ENCODE assay signal across 14 cellular contexts in the genomic region with DNA sequence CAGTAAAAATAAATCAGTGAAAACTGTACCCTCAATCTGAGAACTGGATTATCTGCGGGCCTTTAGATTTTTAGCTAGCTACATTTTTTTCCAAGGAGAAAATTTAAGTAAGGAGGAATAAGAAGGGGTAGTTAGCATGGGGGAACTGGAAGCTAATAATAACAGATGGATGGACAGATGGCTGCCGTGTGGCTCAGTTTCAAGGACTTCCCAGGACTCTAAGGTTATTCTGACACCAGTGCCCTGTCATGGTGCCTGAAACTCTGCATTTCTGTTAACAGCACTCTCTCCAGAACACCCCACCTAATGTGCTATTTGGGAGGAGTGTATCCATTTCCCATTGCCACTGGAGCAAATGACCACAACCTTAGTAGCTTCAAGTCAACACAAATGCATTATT.
DNase-seq lines count a peak whose midpoint lies in the region; ATAC-seq lines count a peak whose summit lies in the region.
"Had no signal": no experiment of that assay in that cellular context is flagged by ENCODE, and none has a peak within 500 bp of the region (broad histone marks: within the 10 kb centered on the region; RNA-seq: fewer than 3 reads in every experiment).

No MANE protein-coding gene starts in this region.

- H3K9me3 ChIP-seq in mesenchymal stem cell (ENCODE audit: control insufficient read depth, low read length), result peaks cover 6% of the 10 kb centered on the region
- H3K9me3 ChIP-seq in effector memory CD4-positive, alpha-beta T cell (ENCODE audit: control insufficient read depth, low read length), result no peaks in the 10 kb centered on the region
- H3K9me3 ChIP-seq: HAP-1 had no signal

- intact Hi-C loops in left ventricle myocardium superior (cut with micrococcal nuclease), result no loop called here

- H2BK15ac ChIP-seq in mesenchymal stem cell (ENCODE audit: low read depth, poor library complexity, severe bottlenecking), result no peak overlapping the region

- H2BK12ac ChIP-seq in mesenchymal stem cell (ENCODE audit: low read length in 2 of 2), result no peak overlapping the region

- H4K8ac ChIP-seq in mesenchymal stem cell (ENCODE audit: low read length), result no peak overlapping the region

- WGBS in mesenchymal stem cell, result 90% methylated on average over 2 of the region's 2 CpGs

- no peak overlapping the region for H3K27ac ChIP-seq in mesenchymal stem cell (ENCODE audit: low read length, poor library complexity, severe bottlenecking)
- no peak overlapping the region for H3K27ac ChIP-seq in effector memory CD4-positive, alpha-beta T cell (ENCODE audit: insufficient read depth, low read length, poor library complexity, severe bottlenecking)
- H3K27ac ChIP-seq: BLaER1 treated with 17β-estradiol and CSF1 and Interleukin-3, amounts not matched to agents 10 nM and 100 nM had no signal

- in situ Hi-C loops in G401 (cut with HindIII; ENCODE audit: low sequenced_read_pairs), result no loop called here

- H3K9ac ChIP-seq in mesenchymal stem cell (ENCODE audit: low read length), result no peak overlapping the region
- H3K9ac ChIP-seq: BLaER1 treated with 17β-estradiol and CSF1 and Interleukin-3, amounts not matched to agents 10 nM and 100 nM had no signal

- no peaks in the 10 kb centered on the region for H3K36me3 ChIP-seq in mesenchymal stem cell (ENCODE audit: control insufficient read depth in 1 of 2, insufficient read depth in 2 of 2, low read depth in 1 of 2, low read length in 2 of 2)
- no peaks in the 10 kb centered on the region for H3K36me3 ChIP-seq in effector memory CD4-positive, alpha-beta T cell (ENCODE audit: control insufficient read depth, insufficient read depth, low read length)
- H3K36me3 ChIP-seq: BLaER1 treated with 17β-estradiol and CSF1 and Interleukin-3, amounts not matched to agents 10 nM and 100 nM; HAP-1 had no signal

- no peak overlapping the region for H3K23ac ChIP-seq in mesenchymal stem cell (ENCODE audit: low read length in 2 of 2)

- peak; percentile 77 for DNase-seq in G401 (ENCODE audit: low spot score)
- peak; percentile 77 for DNase-seq in NCI-H2171 treated with DMSO at 0.1 percent for 48 hours (lab: John Stamatoyannopoulos, UW)
- peak; percentile 57 for DNase-seq in NCI-H82 (lab: John Stamatoyannopoulos, UW)
- DNase-seq in mesenchymal stem cell, result no peak
- DNase-seq in left ventricle myocardium superior, result no peak
- no peak for DNase-seq in effector memory CD4-positive, alpha-beta T cell
- DNase-seq: ACHN; CD4-positive, CD25-positive, alpha-beta regulatory T cell; DMS79; HFFc6 had no signal

- no peak overlapping the region for H4K91ac ChIP-seq in mesenchymal stem cell (ENCODE audit: low read length)

- no peak overlapping the region for H3K4me3 ChIP-seq in mesenchymal stem cell (ENCODE audit: insufficient read depth in 1 of 2, low read depth in 1 of 2, low read length in 2 of 2)
- H3K4me3 ChIP-seq in effector memory CD4-positive, alpha-beta T cell (ENCODE audit: insufficient read depth, low read depth, low read length, poor library complexity, severe bottlenecking), result no peak overlapping the region
- H3K4me3 ChIP-seq: BLaER1 treated with 17β-estradiol and CSF1 and Interleukin-3, amounts not matched to agents 10 nM and 100 nM; HAP-1 had no signal

- H3K14ac ChIP-seq in mesenchymal stem cell (ENCODE audit: low read length in 2 of 2), result peak overlapping the region in 1 of 2 experiments; percentile 31

- H2BK120ac ChIP-seq in mesenchymal stem cell (ENCODE audit: low read depth, low read length), result no peak overlapping the region

- H3K4me1 ChIP-seq in mesenchymal stem cell (ENCODE audit: control insufficient read depth, insufficient read depth, low read depth, low read length), result peaks cover 4% of the 10 kb centered on the region
- no peaks in the 10 kb centered on the region for H3K4me1 ChIP-seq in effector memory CD4-positive, alpha-beta T cell (ENCODE audit: control insufficient read depth, insufficient read depth, low read length, poor library complexity, severe bottlenecking)
- H3K4me1 ChIP-seq: BLaER1 treated with 17β-estradiol and CSF1 and Interleukin-3, amounts not matched to agents 10 nM and 100 nM; HAP-1 had no signal

- ATAC-seq in GM21423 (IDR thresholded peaks at IDR 0.05; ENCODE audit: unreplicated experiment), result no peak
- ATAC-seq in left ventricle myocardium superior, result no peak
- no peak for ATAC-seq in HG02981 (IDR thresholded peaks at IDR 0.05; ENCODE audit: unreplicated experiment)

- H3K79me1 ChIP-seq in mesenchymal stem cell (replicated peaks; ENCODE audit: low read length, poor library complexity, severe bottlenecking), result no peaks in the 10 kb centered on the region

- no peaks in the 10 kb centered on the region for H3K27me3 ChIP-seq in mesenchymal stem cell (ENCODE audit: control insufficient read depth in 1 of 2, insufficient read depth in 1 of 2, low read length in 2 of 2)
- H3K27me3 ChIP-seq in effector memory CD4-positive, alpha-beta T cell (replicated peaks; ENCODE audit: control insufficient read depth, insufficient read depth, low read length, poor library complexity, severe bottlenecking), result no peaks in the 10 kb centered on the region
- H3K27me3 ChIP-seq: BLaER1 treated with 17β-estradiol and CSF1 and Interleukin-3, amounts not matched to agents 10 nM and 100 nM had no signal

- H3K18ac ChIP-seq in mesenchymal stem cell (ENCODE audit: low read depth in 1 of 2, low read length in 2 of 2), result no peak overlapping the region

- no peak overlapping the region for H3K4ac ChIP-seq in mesenchymal stem cell (ENCODE audit: low read depth in 1 of 2, low read length in 2 of 2)

- H2BK5ac ChIP-seq in mesenchymal stem cell (ENCODE audit: low read depth, low read length, poor library complexity, severe bottlenecking), result no peak overlapping the region

- H3K4me2 ChIP-seq in mesenchymal stem cell (ENCODE audit: low read length, poor library complexity, severe bottlenecking), result no peak overlapping the region
- H3K4me2 ChIP-seq: BLaER1 treated with 17β-estradiol and CSF1 and Interleukin-3, amounts not matched to agents 10 nM and 100 nM had no signal

- H2AK5ac ChIP-seq in mesenchymal stem cell (ENCODE audit: low read length, severe bottlenecking), result peak overlapping the region; percentile 53

- H2AFZ ChIP-seq in mesenchymal stem cell (ENCODE audit: low read depth, low read length), result no peak overlapping the region

Comparison
In these comparisons a context has a peak if more than half of its experiments do, and no peak if none do; other contexts are left out.
1. DNase-seq: peak in G401 (single experiment), NCI-H2171 treated with DMSO at 0.1 percent for 48 hours (single experiment) and NCI-H82 (single experiment); none in mesenchymal stem cell (single experiment), left ventricle myocardium superior (single experiment) and effector memory CD4-positive, alpha-beta T cell (0 of 3).